In the genomic region with DNA sequence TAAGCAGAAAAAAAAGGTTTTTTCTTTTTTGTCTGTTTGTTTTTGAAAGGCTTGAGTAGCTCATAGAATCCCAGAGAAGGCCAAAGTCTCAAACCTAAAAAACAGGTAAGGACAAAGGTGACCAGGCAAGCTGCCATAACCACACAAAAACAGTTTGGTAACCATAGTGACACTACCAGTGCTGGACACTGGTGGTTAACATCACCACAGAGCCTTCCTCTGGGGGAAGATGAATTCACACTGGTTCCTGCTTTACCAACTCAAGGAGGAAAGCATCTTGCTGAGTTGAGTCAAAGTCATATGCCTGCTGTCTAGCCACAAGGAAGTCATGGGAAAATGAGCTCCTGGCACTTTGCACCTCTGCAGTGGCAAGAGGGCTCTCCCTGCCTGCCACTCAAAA, we compare ENCODE assay signal across 3 cellular contexts.
A peak's percentile ranks its signal among the peaks of the same experiment; 100 is the strongest.
TF ChIP-seq lines count a peak whose summit lies in the region.

No MANE protein-coding gene starts in this region.

TF ChIP-seq in liver, 16 proteins besides CTCF, POLR2A, EP300 and RAD21 (continued from another document):
- TF ChIP-seq, protein P1, sequence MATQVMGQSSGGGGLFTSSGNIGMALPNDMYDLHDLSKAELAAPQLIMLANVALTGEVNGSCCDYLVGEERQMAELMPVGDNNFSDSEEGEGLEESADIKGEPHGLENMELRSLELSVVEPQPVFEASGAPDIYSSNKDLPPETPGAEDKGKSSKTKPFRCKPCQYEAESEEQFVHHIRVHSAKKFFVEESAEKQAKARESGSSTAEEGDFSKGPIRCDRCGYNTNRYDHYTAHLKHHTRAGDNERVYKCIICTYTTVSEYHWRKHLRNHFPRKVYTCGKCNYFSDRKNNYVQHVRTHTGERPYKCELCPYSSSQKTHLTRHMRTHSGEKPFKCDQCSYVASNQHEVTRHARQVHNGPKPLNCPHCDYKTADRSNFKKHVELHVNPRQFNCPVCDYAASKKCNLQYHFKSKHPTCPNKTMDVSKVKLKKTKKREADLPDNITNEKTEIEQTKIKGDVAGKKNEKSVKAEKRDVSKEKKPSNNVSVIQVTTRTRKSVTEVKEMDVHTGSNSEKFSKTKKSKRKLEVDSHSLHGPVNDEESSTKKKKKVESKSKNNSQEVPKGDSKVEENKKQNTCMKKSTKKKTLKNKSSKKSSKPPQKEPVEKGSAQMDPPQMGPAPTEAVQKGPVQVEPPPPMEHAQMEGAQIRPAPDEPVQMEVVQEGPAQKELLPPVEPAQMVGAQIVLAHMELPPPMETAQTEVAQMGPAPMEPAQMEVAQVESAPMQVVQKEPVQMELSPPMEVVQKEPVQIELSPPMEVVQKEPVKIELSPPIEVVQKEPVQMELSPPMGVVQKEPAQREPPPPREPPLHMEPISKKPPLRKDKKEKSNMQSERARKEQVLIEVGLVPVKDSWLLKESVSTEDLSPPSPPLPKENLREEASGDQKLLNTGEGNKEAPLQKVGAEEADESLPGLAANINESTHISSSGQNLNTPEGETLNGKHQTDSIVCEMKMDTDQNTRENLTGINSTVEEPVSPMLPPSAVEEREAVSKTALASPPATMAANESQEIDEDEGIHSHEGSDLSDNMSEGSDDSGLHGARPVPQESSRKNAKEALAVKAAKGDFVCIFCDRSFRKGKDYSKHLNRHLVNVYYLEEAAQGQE (IDR thresholded peaks at IDR 0.05): no peak
- TF ChIP-seq HNF4A (conservative IDR thresholded peaks at IDR 0.05) (peak; percentile 78 to 85), GABPA (IDR thresholded peaks at IDR 0.05 in 1 of 2, conservative IDR thresholded peaks at IDR 0.05 in 1 of 2) (no peak), EGR1 (IDR thresholded peaks at IDR 0.05; ENCODE audit: low read depth in 2 of 2) (no peak), RXRA (IDR thresholded peaks at IDR 0.05) (peak; percentile 14 to 30), SP1 (IDR thresholded peaks at IDR 0.05) (peak; percentile 58), HNF4G (IDR thresholded peaks at IDR 0.05) (peak; percentile 30), JUND (IDR thresholded peaks at IDR 0.05) (no peak), NR2F2 (IDR thresholded peaks at IDR 0.05) (no peak)
- TF ChIP-seq, protein P2, sequence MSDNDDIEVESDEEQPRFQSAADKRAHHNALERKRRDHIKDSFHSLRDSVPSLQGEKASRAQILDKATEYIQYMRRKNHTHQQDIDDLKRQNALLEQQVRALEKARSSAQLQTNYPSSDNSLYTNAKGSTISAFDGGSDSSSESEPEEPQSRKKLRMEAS (IDR thresholded peaks at IDR 0.05): no peak
- TF ChIP-seq, protein P3, sequence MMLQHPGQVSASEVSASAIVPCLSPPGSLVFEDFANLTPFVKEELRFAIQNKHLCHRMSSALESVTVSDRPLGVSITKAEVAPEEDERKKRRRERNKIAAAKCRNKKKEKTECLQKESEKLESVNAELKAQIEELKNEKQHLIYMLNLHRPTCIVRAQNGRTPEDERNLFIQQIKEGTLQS (IDR thresholded peaks at IDR 0.05): no peak
- TF ChIP-seq, protein P4, sequence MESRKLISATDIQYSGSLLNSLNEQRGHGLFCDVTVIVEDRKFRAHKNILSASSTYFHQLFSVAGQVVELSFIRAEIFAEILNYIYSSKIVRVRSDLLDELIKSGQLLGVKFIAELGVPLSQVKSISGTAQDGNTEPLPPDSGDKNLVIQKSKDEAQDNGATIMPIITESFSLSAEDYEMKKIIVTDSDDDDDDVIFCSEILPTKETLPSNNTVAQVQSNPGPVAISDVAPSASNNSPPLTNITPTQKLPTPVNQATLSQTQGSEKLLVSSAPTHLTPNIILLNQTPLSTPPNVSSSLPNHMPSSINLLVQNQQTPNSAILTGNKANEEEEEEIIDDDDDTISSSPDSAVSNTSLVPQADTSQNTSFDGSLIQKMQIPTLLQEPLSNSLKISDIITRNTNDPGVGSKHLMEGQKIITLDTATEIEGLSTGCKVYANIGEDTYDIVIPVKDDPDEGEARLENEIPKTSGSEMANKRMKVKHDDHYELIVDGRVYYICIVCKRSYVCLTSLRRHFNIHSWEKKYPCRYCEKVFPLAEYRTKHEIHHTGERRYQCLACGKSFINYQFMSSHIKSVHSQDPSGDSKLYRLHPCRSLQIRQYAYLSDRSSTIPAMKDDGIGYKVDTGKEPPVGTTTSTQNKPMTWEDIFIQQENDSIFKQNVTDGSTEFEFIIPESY (IDR thresholded peaks at IDR 0.05): no peak

TF ChIP-seq in HepG2, 621 proteins besides CTCF, POLR2A, EP300 and RAD21 (continued from another document):
- no peak for TF ChIP-seq BRD4 (CRISPR knock-in tag; IDR thresholded peaks at IDR 0.05)
- TF ChIP-seq ZNF598 (CRISPR knock-in tag; IDR thresholded peaks at IDR 0.05; ENCODE audit: borderline replicate concordance): no peak
- no peak for TF ChIP-seq ZNF670 (CRISPR knock-in tag; IDR thresholded peaks at IDR 0.05; ENCODE audit: borderline replicate concordance)
- TF ChIP-seq ZBTB20 (CRISPR knock-in tag; IDR thresholded peaks at IDR 0.05; ENCODE audit: borderline replicate concordance, low read depth): no peak
- no peak for TF ChIP-seq PPARG (CRISPR knock-in tag; conservative IDR thresholded peaks at IDR 0.05)
- TF ChIP-seq ZC3H13 (CRISPR knock-in tag; IDR thresholded peaks at IDR 0.05): no peak
- TF ChIP-seq CREM (IDR thresholded peaks at IDR 0.05): no peak
- TF ChIP-seq CREM (CRISPR knock-in tag; IDR thresholded peaks at IDR 0.05): no peak
- TF ChIP-seq, protein P5, sequence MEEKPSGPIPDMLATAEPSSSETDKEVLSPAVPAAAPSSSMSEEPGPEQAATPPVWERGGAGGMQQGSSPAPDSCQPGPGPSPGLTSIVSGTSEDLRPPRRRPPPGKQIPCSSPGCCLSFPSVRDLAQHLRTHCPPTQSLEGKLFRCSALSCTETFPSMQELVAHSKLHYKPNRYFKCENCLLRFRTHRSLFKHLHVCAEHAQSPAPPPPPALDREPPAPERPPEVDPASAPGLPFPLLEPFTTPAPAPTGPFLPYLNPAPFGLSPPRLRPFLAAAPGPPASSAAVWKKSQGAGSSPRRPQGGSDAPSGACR (CRISPR knock-in tag; IDR thresholded peaks at IDR 0.05): no peak
- TF ChIP-seq NFYB (CRISPR knock-in tag; IDR thresholded peaks at IDR 0.05): no peak
- TF ChIP-seq, protein P6, sequence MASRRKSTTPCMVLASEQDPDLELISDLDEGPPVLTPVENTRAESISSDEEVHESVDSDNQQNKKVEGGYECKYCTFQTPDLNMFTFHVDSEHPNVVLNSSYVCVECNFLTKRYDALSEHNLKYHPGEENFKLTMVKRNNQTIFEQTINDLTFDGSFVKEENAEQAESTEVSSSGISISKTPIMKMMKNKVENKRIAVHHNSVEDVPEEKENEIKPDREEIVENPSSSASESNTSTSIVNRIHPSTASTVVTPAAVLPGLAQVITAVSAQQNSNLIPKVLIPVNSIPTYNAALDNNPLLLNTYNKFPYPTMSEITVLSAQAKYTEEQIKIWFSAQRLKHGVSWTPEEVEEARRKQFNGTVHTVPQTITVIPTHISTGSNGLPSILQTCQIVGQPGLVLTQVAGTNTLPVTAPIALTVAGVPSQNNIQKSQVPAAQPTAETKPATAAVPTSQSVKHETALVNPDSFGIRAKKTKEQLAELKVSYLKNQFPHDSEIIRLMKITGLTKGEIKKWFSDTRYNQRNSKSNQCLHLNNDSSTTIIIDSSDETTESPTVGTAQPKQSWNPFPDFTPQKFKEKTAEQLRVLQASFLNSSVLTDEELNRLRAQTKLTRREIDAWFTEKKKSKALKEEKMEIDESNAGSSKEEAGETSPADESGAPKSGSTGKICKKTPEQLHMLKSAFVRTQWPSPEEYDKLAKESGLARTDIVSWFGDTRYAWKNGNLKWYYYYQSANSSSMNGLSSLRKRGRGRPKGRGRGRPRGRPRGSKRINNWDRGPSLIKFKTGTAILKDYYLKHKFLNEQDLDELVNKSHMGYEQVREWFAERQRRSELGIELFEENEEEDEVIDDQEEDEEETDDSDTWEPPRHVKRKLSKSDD (CRISPR knock-in tag; IDR thresholded peaks at IDR 0.05; ENCODE audit: low read depth): no peak
- TF ChIP-seq ZNF839 (CRISPR knock-in tag; IDR thresholded peaks at IDR 0.05; ENCODE audit: borderline replicate concordance): no peak
- no peak for TF ChIP-seq ZNF549 (CRISPR knock-in tag; IDR thresholded peaks at IDR 0.05)
- TF ChIP-seq, protein P7, sequence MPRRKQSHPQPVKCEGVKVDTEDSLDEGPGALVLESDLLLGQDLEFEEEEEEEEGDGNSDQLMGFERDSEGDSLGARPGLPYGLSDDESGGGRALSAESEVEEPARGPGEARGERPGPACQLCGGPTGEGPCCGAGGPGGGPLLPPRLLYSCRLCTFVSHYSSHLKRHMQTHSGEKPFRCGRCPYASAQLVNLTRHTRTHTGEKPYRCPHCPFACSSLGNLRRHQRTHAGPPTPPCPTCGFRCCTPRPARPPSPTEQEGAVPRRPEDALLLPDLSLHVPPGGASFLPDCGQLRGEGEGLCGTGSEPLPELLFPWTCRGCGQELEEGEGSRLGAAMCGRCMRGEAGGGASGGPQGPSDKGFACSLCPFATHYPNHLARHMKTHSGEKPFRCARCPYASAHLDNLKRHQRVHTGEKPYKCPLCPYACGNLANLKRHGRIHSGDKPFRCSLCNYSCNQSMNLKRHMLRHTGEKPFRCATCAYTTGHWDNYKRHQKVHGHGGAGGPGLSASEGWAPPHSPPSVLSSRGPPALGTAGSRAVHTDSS (CRISPR knock-in tag; conservative IDR thresholded peaks at IDR 0.05): no peak
- no peak for TF ChIP-seq ATF7 (IDR thresholded peaks at IDR 0.05)
- no peak for TF ChIP-seq ATF7 (CRISPR knock-in tag; IDR thresholded peaks at IDR 0.05)
- TF ChIP-seq ZSCAN21 (CRISPR knock-in tag; IDR thresholded peaks at IDR 0.05; ENCODE audit: borderline replicate concordance): no peak
- TF ChIP-seq FOXA3 (CRISPR knock-in tag; IDR thresholded peaks at IDR 0.05): no peak
- TF ChIP-seq, protein P8, sequence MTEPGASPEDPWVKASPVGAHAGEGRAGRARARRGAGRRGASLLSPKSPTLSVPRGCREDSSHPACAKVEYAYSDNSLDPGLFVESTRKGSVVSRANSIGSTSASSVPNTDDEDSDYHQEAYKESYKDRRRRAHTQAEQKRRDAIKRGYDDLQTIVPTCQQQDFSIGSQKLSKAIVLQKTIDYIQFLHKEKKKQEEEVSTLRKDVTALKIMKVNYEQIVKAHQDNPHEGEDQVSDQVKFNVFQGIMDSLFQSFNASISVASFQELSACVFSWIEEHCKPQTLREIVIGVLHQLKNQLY (CRISPR knock-in tag; IDR thresholded peaks at IDR 0.05): no peak
TF ChIP-seq in HepG2: peak in this region for 0.

TF ChIP-seq in SK-N-SH, 30 proteins besides CTCF, POLR2A, EP300 and RAD21:
- TF ChIP-seq, protein P2 (IDR thresholded peaks at IDR 0.05; ENCODE audit: low read depth): no peak
- TF ChIP-seq, protein P9, sequence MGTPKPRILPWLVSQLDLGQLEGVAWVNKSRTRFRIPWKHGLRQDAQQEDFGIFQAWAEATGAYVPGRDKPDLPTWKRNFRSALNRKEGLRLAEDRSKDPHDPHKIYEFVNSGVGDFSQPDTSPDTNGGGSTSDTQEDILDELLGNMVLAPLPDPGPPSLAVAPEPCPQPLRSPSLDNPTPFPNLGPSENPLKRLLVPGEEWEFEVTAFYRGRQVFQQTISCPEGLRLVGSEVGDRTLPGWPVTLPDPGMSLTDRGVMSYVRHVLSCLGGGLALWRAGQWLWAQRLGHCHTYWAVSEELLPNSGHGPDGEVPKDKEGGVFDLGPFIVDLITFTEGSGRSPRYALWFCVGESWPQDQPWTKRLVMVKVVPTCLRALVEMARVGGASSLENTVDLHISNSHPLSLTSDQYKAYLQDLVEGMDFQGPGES (IDR thresholded peaks at IDR 0.05; ENCODE audit: low read depth, low read length): no peak
- TF ChIP-seq, protein P10, sequence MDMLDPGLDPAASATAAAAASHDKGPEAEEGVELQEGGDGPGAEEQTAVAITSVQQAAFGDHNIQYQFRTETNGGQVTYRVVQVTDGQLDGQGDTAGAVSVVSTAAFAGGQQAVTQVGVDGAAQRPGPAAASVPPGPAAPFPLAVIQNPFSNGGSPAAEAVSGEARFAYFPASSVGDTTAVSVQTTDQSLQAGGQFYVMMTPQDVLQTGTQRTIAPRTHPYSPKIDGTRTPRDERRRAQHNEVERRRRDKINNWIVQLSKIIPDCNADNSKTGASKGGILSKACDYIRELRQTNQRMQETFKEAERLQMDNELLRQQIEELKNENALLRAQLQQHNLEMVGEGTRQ (IDR thresholded peaks at IDR 0.05; ENCODE audit: borderline replicate concordance, low read depth, low read length): no peak
- no peak for TF ChIP-seq TCF12 (IDR thresholded peaks at IDR 0.05)
- no peak for TF ChIP-seq SIN3A (IDR thresholded peaks at IDR 0.05; ENCODE audit: borderline replicate concordance, low read depth, low read length)
- TF ChIP-seq EZH2phosphoT487 (IDR thresholded peaks at IDR 0.05; ENCODE audit: borderline replicate concordance, low read depth): no peak
- TF ChIP-seq JUND (IDR thresholded peaks at IDR 0.05): no peak
- TF ChIP-seq NRF1 (IDR thresholded peaks at IDR 0.05; ENCODE audit: low read depth, low read length): no peak
- TF ChIP-seq GATA2 (CRISPR knock-in tag; IDR thresholded peaks at IDR 0.05): no peak
- no peak for TF ChIP-seq YY1 (IDR thresholded peaks at IDR 0.05; ENCODE audit: low read depth)
- TF ChIP-seq, protein P1 (IDR thresholded peaks at IDR 0.05; ENCODE audit: low read depth, low read length): no peak
- no peak for TF ChIP-seq SMC3 (IDR thresholded peaks at IDR 0.05; ENCODE audit: low read depth, low read length)
- no peak for TF ChIP-seq MXI1 (IDR thresholded peaks at IDR 0.05; ENCODE audit: low read depth, low read length)
